Comparison of ENCODE assay signal across 1 cellular context in the genomic region with DNA sequence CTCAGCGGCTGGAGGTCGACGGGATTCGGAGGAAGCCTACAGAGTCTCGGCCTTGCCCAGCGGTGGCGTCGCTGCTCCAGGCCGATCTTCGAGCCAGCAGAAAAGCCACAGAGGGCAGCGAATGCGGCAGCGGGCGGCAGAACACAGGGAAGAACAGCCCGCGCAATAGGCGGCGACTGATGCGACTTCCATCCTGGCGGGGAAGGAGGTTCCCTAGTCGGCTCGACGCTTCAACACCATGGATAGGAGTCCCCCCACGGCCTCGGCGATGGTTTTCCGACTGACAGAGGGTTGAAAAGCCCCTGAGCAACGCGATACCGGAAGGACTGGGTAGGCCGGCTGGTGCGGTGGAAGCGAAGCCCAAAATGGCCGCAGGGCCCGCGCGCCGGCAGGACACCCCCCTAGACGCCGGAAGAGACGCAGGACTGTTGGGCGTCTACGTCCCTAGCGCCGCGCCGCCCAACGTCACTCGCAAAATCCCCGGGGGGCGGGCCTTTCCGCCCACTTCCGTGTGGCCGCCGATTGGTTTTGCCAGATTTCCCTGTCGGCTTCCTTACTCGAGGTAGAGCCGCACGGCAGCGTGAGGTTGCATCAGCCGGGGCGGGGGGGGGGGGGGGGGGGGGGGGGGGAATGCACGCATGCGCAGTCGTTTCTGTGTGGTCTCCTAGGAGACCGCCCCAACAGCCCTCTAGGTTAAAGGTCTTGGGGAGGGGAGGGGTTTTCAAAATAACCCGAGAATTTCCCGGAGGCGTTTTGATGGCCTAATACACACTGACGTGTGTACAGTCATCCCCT.
TF ChIP-seq lines count a peak whose summit lies in the region.

A gene (minus strand): TSS at position 367 of the 795 bp plus-strand sequence. CDS start 406 bp downstream, outside the sequence.

TF ChIP-seq in HEK293, 187 proteins besides CTCF, POLR2A, EP300 and RAD21 (continued from another document and continues in another):
- TF ChIP-seq, protein P1, sequence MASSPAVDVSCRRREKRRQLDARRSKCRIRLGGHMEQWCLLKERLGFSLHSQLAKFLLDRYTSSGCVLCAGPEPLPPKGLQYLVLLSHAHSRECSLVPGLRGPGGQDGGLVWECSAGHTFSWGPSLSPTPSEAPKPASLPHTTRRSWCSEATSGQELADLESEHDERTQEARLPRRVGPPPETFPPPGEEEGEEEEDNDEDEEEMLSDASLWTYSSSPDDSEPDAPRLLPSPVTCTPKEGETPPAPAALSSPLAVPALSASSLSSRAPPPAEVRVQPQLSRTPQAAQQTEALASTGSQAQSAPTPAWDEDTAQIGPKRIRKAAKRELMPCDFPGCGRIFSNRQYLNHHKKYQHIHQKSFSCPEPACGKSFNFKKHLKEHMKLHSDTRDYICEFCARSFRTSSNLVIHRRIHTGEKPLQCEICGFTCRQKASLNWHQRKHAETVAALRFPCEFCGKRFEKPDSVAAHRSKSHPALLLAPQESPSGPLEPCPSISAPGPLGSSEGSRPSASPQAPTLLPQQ (tag by site-specific recombination; IDR thresholded peaks at IDR 0.05), result peak; percentile 61; the same call in 1 of the 2 replicates
- no peak for TF ChIP-seq MYNN (tag by site-specific recombination; IDR thresholded peaks at IDR 0.05; ENCODE audit: borderline replicate concordance)
- peak; percentile 64 for TF ChIP-seq KLF8 (tag by site-specific recombination; IDR thresholded peaks at IDR 0.05)
- TF ChIP-seq KLF10 (tag by site-specific recombination; IDR thresholded peaks at IDR 0.05), result peak; percentile 79
- peak; percentile 79 for TF ChIP-seq YY2 (tag by site-specific recombination; IDR thresholded peaks at IDR 0.05)
- no peak for TF ChIP-seq ZNF701 (tag by site-specific recombination; IDR thresholded peaks at IDR 0.05)
- no peak for TF ChIP-seq PRDM1 (tag by site-specific recombination; IDR thresholded peaks at IDR 0.05)
- TF ChIP-seq, protein P2, sequence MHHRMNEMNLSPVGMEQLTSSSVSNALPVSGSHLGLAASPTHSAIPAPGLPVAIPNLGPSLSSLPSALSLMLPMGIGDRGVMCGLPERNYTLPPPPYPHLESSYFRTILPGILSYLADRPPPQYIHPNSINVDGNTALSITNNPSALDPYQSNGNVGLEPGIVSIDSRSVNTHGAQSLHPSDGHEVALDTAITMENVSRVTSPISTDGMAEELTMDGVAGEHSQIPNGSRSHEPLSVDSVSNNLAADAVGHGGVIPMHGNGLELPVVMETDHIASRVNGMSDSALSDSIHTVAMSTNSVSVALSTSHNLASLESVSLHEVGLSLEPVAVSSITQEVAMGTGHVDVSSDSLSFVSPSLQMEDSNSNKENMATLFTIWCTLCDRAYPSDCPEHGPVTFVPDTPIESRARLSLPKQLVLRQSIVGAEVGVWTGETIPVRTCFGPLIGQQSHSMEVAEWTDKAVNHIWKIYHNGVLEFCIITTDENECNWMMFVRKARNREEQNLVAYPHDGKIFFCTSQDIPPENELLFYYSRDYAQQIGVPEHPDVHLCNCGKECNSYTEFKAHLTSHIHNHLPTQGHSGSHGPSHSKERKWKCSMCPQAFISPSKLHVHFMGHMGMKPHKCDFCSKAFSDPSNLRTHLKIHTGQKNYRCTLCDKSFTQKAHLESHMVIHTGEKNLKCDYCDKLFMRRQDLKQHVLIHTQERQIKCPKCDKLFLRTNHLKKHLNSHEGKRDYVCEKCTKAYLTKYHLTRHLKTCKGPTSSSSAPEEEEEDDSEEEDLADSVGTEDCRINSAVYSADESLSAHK (tag by site-specific recombination; IDR thresholded peaks at IDR 0.05), result no peak
- no peak for TF ChIP-seq ZNF48 (tag by site-specific recombination; IDR thresholded peaks at IDR 0.05)
- 0 out of 2 replicates have a peak, but pooled peaks have one; percentile 73 for TF ChIP-seq ZSCAN23 (tag by site-specific recombination; IDR thresholded peaks at IDR 0.05)
- TF ChIP-seq, protein P3, sequence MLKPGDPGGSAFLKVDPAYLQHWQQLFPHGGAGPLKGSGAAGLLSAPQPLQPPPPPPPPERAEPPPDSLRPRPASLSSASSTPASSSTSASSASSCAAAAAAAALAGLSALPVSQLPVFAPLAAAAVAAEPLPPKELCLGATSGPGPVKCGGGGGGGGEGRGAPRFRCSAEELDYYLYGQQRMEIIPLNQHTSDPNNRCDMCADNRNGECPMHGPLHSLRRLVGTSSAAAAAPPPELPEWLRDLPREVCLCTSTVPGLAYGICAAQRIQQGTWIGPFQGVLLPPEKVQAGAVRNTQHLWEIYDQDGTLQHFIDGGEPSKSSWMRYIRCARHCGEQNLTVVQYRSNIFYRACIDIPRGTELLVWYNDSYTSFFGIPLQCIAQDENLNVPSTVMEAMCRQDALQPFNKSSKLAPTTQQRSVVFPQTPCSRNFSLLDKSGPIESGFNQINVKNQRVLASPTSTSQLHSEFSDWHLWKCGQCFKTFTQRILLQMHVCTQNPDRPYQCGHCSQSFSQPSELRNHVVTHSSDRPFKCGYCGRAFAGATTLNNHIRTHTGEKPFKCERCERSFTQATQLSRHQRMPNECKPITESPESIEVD (tag by site-specific recombination; IDR thresholded peaks at IDR 0.05), result no peak
- no peak for TF ChIP-seq ZFP41 (tag by site-specific recombination; IDR thresholded peaks at IDR 0.05; ENCODE audit: borderline replicate concordance)
- TF ChIP-seq BCL11A (tag by site-specific recombination; IDR thresholded peaks at IDR 0.05; ENCODE audit: low read depth), result no peak
- peak; percentile 58; the same call in 1 of the 2 replicates for TF ChIP-seq ZNF2 (tag by site-specific recombination; IDR thresholded peaks at IDR 0.05)
- TF ChIP-seq ZNF16 (tag by site-specific recombination; IDR thresholded peaks at IDR 0.05; ENCODE audit: low read depth), result no peak
- TF ChIP-seq ZIC2 (tag by site-specific recombination; IDR thresholded peaks at IDR 0.05), result 0 out of 2 replicates have a peak, but pooled peaks have one; percentile 20
- no peak for TF ChIP-seq OSR2 (tag by site-specific recombination; IDR thresholded peaks at IDR 0.05)
- TF ChIP-seq, protein P4, sequence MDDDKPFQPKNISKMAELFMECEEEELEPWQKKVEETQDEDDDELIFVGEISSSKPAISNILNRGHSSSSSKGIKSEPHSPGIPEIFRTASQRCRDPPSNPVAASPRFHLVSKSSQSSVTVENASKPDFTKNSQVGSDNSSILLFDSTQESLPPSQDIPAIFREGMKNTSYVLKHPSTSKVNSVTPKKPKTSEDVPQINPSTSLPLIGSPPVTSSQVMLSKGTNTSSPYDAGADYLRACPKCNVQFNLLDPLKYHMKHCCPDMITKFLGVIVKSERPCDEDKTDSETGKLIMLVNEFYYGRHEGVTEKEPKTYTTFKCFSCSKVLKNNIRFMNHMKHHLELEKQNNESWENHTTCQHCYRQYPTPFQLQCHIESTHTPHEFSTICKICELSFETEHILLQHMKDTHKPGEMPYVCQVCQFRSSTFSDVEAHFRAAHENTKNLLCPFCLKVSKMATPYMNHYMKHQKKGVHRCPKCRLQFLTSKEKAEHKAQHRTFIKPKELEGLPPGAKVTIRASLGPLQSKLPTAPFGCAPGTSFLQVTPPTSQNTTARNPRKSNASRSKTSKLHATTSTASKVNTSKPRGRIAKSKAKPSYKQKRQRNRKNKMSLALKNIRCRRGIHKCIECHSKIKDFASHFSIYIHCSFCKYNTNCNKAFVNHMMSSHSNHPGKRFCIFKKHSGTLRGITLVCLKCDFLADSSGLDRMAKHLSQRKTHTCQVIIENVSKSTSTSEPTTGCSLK (tag by site-specific recombination; IDR thresholded peaks at IDR 0.05), result no peak
- TF ChIP-seq, protein P5, sequence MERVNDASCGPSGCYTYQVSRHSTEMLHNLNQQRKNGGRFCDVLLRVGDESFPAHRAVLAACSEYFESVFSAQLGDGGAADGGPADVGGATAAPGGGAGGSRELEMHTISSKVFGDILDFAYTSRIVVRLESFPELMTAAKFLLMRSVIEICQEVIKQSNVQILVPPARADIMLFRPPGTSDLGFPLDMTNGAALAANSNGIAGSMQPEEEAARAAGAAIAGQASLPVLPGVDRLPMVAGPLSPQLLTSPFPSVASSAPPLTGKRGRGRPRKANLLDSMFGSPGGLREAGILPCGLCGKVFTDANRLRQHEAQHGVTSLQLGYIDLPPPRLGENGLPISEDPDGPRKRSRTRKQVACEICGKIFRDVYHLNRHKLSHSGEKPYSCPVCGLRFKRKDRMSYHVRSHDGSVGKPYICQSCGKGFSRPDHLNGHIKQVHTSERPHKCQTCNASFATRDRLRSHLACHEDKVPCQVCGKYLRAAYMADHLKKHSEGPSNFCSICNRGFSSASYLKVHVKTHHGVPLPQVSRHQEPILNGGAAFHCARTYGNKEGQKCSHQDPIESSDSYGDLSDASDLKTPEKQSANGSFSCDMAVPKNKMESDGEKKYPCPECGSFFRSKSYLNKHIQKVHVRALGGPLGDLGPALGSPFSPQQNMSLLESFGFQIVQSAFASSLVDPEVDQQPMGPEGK (tag by site-specific recombination; IDR thresholded peaks at IDR 0.05), result peak; percentile 64; the same call in 1 of the 2 replicates
- TF ChIP-seq ZEB2 (tag by site-specific recombination; IDR thresholded peaks at IDR 0.05), result peak; percentile 79
- TF ChIP-seq ZNF792 (tag by site-specific recombination; IDR thresholded peaks at IDR 0.05), result no peak
- TF ChIP-seq ZNF558 (tag by site-specific recombination; IDR thresholded peaks at IDR 0.05), result no peak
- TF ChIP-seq ZXDB (tag by site-specific recombination; IDR thresholded peaks at IDR 0.05), result peak; percentile 82; the same call in 1 of the 2 replicates
- TF ChIP-seq, protein P6, sequence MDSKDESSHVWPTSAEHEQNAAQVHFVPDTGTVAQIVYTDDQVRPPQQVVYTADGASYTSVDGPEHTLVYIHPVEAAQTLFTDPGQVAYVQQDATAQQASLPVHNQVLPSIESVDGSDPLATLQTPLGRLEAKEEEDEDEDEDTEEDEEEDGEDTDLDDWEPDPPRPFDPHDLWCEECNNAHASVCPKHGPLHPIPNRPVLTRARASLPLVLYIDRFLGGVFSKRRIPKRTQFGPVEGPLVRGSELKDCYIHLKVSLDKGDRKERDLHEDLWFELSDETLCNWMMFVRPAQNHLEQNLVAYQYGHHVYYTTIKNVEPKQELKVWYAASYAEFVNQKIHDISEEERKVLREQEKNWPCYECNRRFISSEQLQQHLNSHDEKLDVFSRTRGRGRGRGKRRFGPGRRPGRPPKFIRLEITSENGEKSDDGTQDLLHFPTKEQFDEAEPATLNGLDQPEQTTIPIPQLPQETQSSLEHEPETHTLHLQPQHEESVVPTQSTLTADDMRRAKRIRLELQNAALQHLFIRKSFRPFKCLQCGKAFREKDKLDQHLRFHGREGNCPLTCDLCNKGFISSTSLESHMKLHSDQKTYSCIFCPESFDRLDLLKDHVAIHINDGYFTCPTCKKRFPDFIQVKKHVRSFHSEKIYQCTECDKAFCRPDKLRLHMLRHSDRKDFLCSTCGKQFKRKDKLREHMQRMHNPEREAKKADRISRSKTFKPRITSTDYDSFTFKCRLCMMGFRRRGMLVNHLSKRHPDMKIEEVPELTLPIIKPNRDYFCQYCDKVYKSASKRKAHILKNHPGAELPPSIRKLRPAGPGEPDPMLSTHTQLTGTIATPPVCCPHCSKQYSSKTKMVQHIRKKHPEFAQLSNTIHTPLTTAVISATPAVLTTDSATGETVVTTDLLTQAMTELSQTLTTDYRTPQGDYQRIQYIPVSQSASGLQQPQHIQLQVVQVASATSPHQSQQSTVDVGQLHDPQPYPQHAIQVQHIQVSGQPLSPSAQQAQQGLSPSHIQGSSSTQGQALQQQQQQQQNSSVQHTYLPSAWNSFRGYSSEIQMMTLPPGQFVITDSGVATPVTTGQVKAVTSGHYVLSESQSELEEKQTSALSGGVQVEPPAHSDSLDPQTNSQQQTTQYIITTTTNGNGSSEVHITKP (tag by site-specific recombination; IDR thresholded peaks at IDR 0.05), result peak; percentile 41; the same call in 1 of the 2 replicates
- TF ChIP-seq ZNF529 (tag by site-specific recombination; IDR thresholded peaks at IDR 0.05; ENCODE audit: insufficient replicate concordance), result no peak
- no peak for TF ChIP-seq ZNF426 (tag by site-specific recombination; IDR thresholded peaks at IDR 0.05)
- TF ChIP-seq ZBTB7A (tag by site-specific recombination; IDR thresholded peaks at IDR 0.05; ENCODE audit: low read depth), result no peak
- TF ChIP-seq ZNF660 (tag by site-specific recombination; IDR thresholded peaks at IDR 0.05), result no peak; the same call in none of the 2 replicates
- TF ChIP-seq GLIS1 (tag by site-specific recombination; IDR thresholded peaks at IDR 0.05), result peak; percentile 77
- TF ChIP-seq ZFP3 (tag by site-specific recombination; IDR thresholded peaks at IDR 0.05; ENCODE audit: low read depth), result no peak
- peak; percentile 96 for TF ChIP-seq ZNF600 (tag by site-specific recombination; IDR thresholded peaks at IDR 0.05)
- TF ChIP-seq SP3 (tag by site-specific recombination; IDR thresholded peaks at IDR 0.05), result peak; percentile 88
- no peak for TF ChIP-seq MEIS1 (CRISPR knock-in tag; IDR thresholded peaks at IDR 0.05; ENCODE audit: borderline replicate concordance)
- no peak for TF ChIP-seq ZNF747 (tag by site-specific recombination; IDR thresholded peaks at IDR 0.05)
- TF ChIP-seq OVOL3 (tag by site-specific recombination; IDR thresholded peaks at IDR 0.05), result no peak
- TF ChIP-seq ZNF560 (tag by site-specific recombination; IDR thresholded peaks at IDR 0.05; ENCODE audit: borderline replicate concordance), result no peak
- TF ChIP-seq ZNF626 (tag by site-specific recombination; IDR thresholded peaks at IDR 0.05), result no peak
- no peak for TF ChIP-seq ZNF623 (tag by site-specific recombination; IDR thresholded peaks at IDR 0.05)
- TF ChIP-seq KLF9 (tag by site-specific recombination; IDR thresholded peaks at IDR 0.05; ENCODE audit: low read depth), result peak; percentile 66
- TF ChIP-seq ZNF311 (tag by site-specific recombination; IDR thresholded peaks at IDR 0.05; ENCODE audit: borderline replicate concordance), result no peak
- TF ChIP-seq, protein P7, sequence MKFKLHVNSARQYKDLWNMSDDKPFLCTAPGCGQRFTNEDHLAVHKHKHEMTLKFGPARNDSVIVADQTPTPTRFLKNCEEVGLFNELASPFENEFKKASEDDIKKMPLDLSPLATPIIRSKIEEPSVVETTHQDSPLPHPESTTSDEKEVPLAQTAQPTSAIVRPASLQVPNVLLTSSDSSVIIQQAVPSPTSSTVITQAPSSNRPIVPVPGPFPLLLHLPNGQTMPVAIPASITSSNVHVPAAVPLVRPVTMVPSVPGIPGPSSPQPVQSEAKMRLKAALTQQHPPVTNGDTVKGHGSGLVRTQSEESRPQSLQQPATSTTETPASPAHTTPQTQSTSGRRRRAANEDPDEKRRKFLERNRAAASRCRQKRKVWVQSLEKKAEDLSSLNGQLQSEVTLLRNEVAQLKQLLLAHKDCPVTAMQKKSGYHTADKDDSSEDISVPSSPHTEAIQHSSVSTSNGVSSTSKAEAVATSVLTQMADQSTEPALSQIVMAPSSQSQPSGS (tag by site-specific recombination; IDR thresholded peaks at IDR 0.05; ENCODE audit: low read depth), result no peak
- no peak for TF ChIP-seq ZNF658 (tag by site-specific recombination; IDR thresholded peaks at IDR 0.05)
- no peak for TF ChIP-seq ZNF19 (tag by site-specific recombination; IDR thresholded peaks at IDR 0.05; ENCODE audit: low read depth)
- peak; percentile 38; the same call in 1 of the 2 replicates for TF ChIP-seq ZNF394 (tag by site-specific recombination; IDR thresholded peaks at IDR 0.05; ENCODE audit: borderline replicate concordance)
- 0 out of 2 replicates have a peak, but pooled peaks have one; percentile 24 for TF ChIP-seq ZBTB48 (tag by site-specific recombination; IDR thresholded peaks at IDR 0.05)
- TF ChIP-seq ZNF174 (tag by site-specific recombination; IDR thresholded peaks at IDR 0.05), result no peak
- TF ChIP-seq ZNF776 (tag by site-specific recombination; IDR thresholded peaks at IDR 0.05; ENCODE audit: borderline replicate concordance), result no peak
